Comparison of ENCODE assay signal across 8 cellular contexts in the genomic region with DNA sequence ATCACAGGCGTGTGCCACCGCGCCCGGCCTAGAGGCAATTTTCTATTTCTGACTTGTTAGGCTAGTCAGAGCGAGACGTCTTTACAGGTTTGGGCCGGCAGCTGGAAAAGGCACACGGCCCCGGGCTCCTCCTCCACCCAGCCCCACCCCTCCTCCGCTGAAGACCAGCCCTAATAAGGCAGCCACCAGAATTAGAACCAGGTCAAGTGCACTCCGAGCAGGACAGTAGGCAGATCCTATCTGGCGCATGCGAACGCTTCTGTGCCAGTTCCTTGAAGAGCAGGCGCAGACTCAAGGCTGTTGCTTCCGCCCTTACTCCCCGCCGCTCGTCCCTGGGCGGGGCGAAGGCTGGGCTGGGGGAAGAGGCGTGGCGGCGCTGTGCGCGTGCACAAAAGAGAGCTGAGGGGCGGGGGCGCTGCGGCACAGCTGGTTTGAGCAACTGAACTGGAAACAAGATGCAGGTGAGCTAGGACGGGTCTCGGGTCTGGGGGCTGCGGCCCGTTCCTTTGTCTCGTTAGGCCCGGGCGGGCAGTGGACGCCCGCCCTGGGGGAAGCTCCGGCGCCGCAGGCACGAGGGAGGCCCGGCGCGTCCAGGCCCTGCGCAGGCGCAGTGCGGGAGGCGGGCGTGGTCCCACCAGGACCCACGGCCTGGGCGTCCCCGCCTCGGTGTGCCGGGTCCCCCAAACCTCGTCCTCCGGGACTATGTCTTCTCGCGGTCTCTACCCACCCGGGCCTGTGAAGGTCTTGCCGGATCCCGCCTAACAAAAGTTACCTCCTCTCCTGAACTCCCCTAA. TPM values are rescaled to one million over a fixed set of nuclear protein-coding genes. Genes with fewer than 3 reads are reported as not detected.
DNase-seq lines count a peak whose midpoint lies in the region; ATAC-seq and TF ChIP-seq lines count a peak whose summit lies in the region.

A gene (plus strand): TSS at position 381 of the 794 bp plus-strand sequence. CDS start 75 bp downstream, at position 456.

- no peaks in the 10 kb centered on the region for H4K20me1 ChIP-seq in SU-DHL-6 (ENCODE audit: low read depth, low read length)

- DNase-seq in NCI-H128 (lab: John Stamatoyannopoulos, UW; ENCODE audit: unreplicated experiment) = peak; percentile 95
- DNase-seq in activated naive CD8-positive, alpha-beta T cell treated with anti-CD3 and anti-CD28 coated beads, Interleukin-2, amount 10 ng/mL, durations not matched to agents 7 days and 5 days = peak; percentile 99
- DNase-seq in head of caudate nucleus = peak; percentile 86 to 98 (median 94)
- DNase-seq in osteocyte (ENCODE audit: extremely low spot score, unreplicated experiment) = peak; percentile 98

- H3K27ac ChIP-seq in SU-DHL-6 (ENCODE audit: low read depth, low read length) (peak within 1 kb of the TSS; percentile 84), thymus (ENCODE audit: low read depth) (peak within 1 kb of the TSS; percentile 94)

- H3K27me3 ChIP-seq in SU-DHL-6 (ENCODE audit: low read length) (no peaks in the 10 kb centered on the region), thymus (ENCODE audit: control insufficient read depth, insufficient read depth) (no peaks in the 10 kb centered on the region)

- no peaks in the 10 kb centered on the region for H3K9me3 Mint-ChIP-seq in activated naive CD8-positive, alpha-beta T cell treated with anti-CD3 and anti-CD28 coated beads, Interleukin-2, amount 10 ng/mL, durations not matched to agents 7 days and 5 days
- no peaks in the 10 kb centered on the region for H3K9me3 Mint-ChIP-seq in osteocyte (ENCODE audit: unreplicated experiment)

- H3K4me3 Mint-ChIP-seq in activated naive CD8-positive, alpha-beta T cell treated with anti-CD3 and anti-CD28 coated beads, Interleukin-2, amount 10 ng/mL, durations not matched to agents 7 days and 5 days = peak within 1 kb of the TSS; percentile 98
- peak within 1 kb of the TSS; percentile 93 for H3K4me3 Mint-ChIP-seq in osteocyte (ENCODE audit: unreplicated experiment)

- H2AFZ ChIP-seq in SU-DHL-6 (ENCODE audit: low read depth, low read length, severe bottlenecking) = peak within 1 kb of the TSS; percentile 86

- H3K9me3 ChIP-seq in SU-DHL-6 (ENCODE audit: insufficient read depth, low read length) (no peaks in the 10 kb centered on the region), thymus (ENCODE audit: control insufficient read depth) (no peaks in the 10 kb centered on the region)

- peaks cover 12% of the 10 kb centered on the region for H3K36me3 Mint-ChIP-seq in activated naive CD8-positive, alpha-beta T cell treated with anti-CD3 and anti-CD28 coated beads, Interleukin-2, amount 10 ng/mL, durations not matched to agents 7 days and 5 days
- peaks cover 2% of the 10 kb centered on the region for H3K36me3 Mint-ChIP-seq in osteocyte (ENCODE audit: unreplicated experiment)

- H3F3A ChIP-seq in SU-DHL-6 (ENCODE audit: insufficient read depth) = peaks cover 13% of the 10 kb centered on the region

- no peaks in the 10 kb centered on the region for H3K27me3 Mint-ChIP-seq in activated naive CD8-positive, alpha-beta T cell treated with anti-CD3 and anti-CD28 coated beads, Interleukin-2, amount 10 ng/mL, durations not matched to agents 7 days and 5 days
- peaks cover 10% of the 10 kb centered on the region for H3K27me3 Mint-ChIP-seq in osteocyte (ENCODE audit: unreplicated experiment)

- no peaks in the 10 kb centered on the region for H3K9me2 ChIP-seq in SU-DHL-6 (replicated peaks; ENCODE audit: insufficient read depth, low read length)

- H3K27ac Mint-ChIP-seq in activated naive CD8-positive, alpha-beta T cell treated with anti-CD3 and anti-CD28 coated beads, Interleukin-2, amount 10 ng/mL, durations not matched to agents 7 days and 5 days = peak within 1 kb of the TSS; percentile 99
- H3K27ac Mint-ChIP-seq in osteocyte (ENCODE audit: unreplicated experiment) = peak within 1 kb of the TSS; percentile 99

- peaks cover 15% of the 10 kb centered on the region; the same call in 1 of the 2 replicates for H3K79me2 ChIP-seq in SU-DHL-6 (ENCODE audit: insufficient read depth, low read length)

- POLR2A ChIA-PET in activated naive CD8-positive, alpha-beta T cell treated with anti-CD3 and anti-CD28 coated beads, Interleukin-2, amount 10 ng/mL, durations not matched to agents 7 days and 5 days (lab: Charles Lee) = interaction anchor here (0.7 to 5.4 kb wide), 17 partner anchors 9 to 440 kb away, joined by 3 to 153 read pairs (median 4); a partner anchor contains a TSS

- peak within 1 kb of the TSS; percentile 99 for H3K4me2 ChIP-seq in SU-DHL-6 (ENCODE audit: low read depth, low read length, poor library complexity, severe bottlenecking)

- H3K4me3 ChIP-seq in SU-DHL-6 (ENCODE audit: insufficient read depth, low read length, poor library complexity, severe bottlenecking) (peak within 1 kb of the TSS; percentile 83), thymus (ENCODE audit: low read length) (peak within 1 kb of the TSS; percentile 89)

- peak within 1 kb of the TSS; percentile 81 for H3K9ac ChIP-seq in SU-DHL-6 (ENCODE audit: low read length)

- ATAC-seq in HG02678 (IDR thresholded peaks at IDR 0.05; ENCODE audit: unreplicated experiment) = peak; percentile 95
- ATAC-seq in activated naive CD8-positive, alpha-beta T cell treated with anti-CD3 and anti-CD28 coated beads, Interleukin-2, amount 10 ng/mL, durations not matched to agents 7 days and 5 days (ENCODE audit: low read depth) = peak; percentile 96

- peaks cover 2% of the 10 kb centered on the region for H3K4me1 ChIP-seq in thymus (ENCODE audit: control insufficient read depth, insufficient read depth, low read length)

- H3K36me3 ChIP-seq in SU-DHL-6 (ENCODE audit: low read length) = no peaks in the 10 kb centered on the region
- peaks cover 13% of the 10 kb centered on the region for H3K36me3 ChIP-seq in thymus (ENCODE audit: control insufficient read depth, insufficient read depth)

- intact Hi-C loops in head of caudate nucleus (cut with DNase I) = loop anchor here (2.0 to 5.0 kb wide), 2 partner anchors 136 to 151 kb away; no protein-coding TSS in a partner anchor

- WGBS in thymus = under 1% methylated on average over 62 of the region's 62 CpGs

- TF ChIP-seq CTCF in GM12872 (IDR thresholded peaks at IDR 0.05; ENCODE audit: insufficient read depth, low read depth, low read length) (0 out of 3 replicates have a peak, but pooled peaks have one; percentile 7), SU-DHL-6 (IDR thresholded peaks at IDR 0.05; ENCODE audit: insufficient read depth, low read length, poor library complexity, severe bottlenecking) (no peak), osteocyte (IDR thresholded peaks at IDR 0.05) (peak; percentile 31)

- H3K4me1 Mint-ChIP-seq in activated naive CD8-positive, alpha-beta T cell treated with anti-CD3 and anti-CD28 coated beads, Interleukin-2, amount 10 ng/mL, durations not matched to agents 7 days and 5 days = peaks cover 31% of the 10 kb centered on the region
- peaks cover 17% of the 10 kb centered on the region for H3K4me1 Mint-ChIP-seq in osteocyte (ENCODE audit: unreplicated experiment)

RNA-seq across cellular contexts. Expression of the gene that starts here (rescaled TPM):
- total RNA-seq in activated naive CD8-positive, alpha-beta T cell treated with anti-CD3 and anti-CD28 coated beads, Interleukin-2, amount 10 ng/mL, durations not matched to agents 7 days and 5 days = 10 to 100 TPM; 22.0 to 24.4 TPM
- total RNA-seq in osteocyte = 20.4 and 22.1 TPM in 2 replicates
- 29.5 TPM for polyA plus RNA-seq in thymus

Comparison
In these comparisons a context has a peak if more than half of its experiments do, and no peak if none do; other contexts are left out.
1. Peak in every context shown above with its lines: DNase-seq, ATAC-seq, H3K4me3 ChIP-seq and H3K27ac ChIP-seq.